In genomic region chr19:18282788-18283141, GRCh38 we compare ENCODE assay signal across 1 cellular context.
TF ChIP-seq lines count a peak whose summit lies in the region.

No MANE protein-coding gene starts in this region.

TF ChIP-seq in HepG2, 621 proteins besides CTCF, POLR2A, EP300 and RAD21 (continues in another document):
- TF ChIP-seq SOX13 (IDR thresholded peaks at IDR 0.05), result no peak
- peak in 1 of 2 experiments; percentile 49; a peak in 2 of 4 replicates for TF ChIP-seq SOX13 (CRISPR knock-in tag; conservative IDR thresholded peaks at IDR 0.05 in 1 of 2, IDR thresholded peaks at IDR 0.05 in 1 of 2)
- no peak for TF ChIP-seq ZNF572 (CRISPR knock-in tag; IDR thresholded peaks at IDR 0.05)
- TF ChIP-seq GABPA (IDR thresholded peaks at IDR 0.05; ENCODE audit: low read depth, low read length), result no peak
- TF ChIP-seq GABPA (CRISPR knock-in tag; IDR thresholded peaks at IDR 0.05; ENCODE audit: low read depth), result 0 out of 2 replicates have a peak, but pooled peaks have one; percentile 13
- TF ChIP-seq ZNF337 (CRISPR knock-in tag; IDR thresholded peaks at IDR 0.05; ENCODE audit: borderline replicate concordance, low read depth), result no peak
- peak; percentile 78; the same call in 1 of the 2 replicates for TF ChIP-seq RCOR2 (CRISPR knock-in tag; IDR thresholded peaks at IDR 0.05)
- TF ChIP-seq ZBTB42 (CRISPR knock-in tag; IDR thresholded peaks at IDR 0.05), result 0 out of 2 replicates have a peak, but pooled peaks have one; percentile 17
- peak; percentile 72 for TF ChIP-seq PITX1 (CRISPR knock-in tag; IDR thresholded peaks at IDR 0.05)
- peak; percentile 95 for TF ChIP-seq ZMYM2 (CRISPR knock-in tag; IDR thresholded peaks at IDR 0.05)
- TF ChIP-seq BCLAF1 (IDR thresholded peaks at IDR 0.05), result no peak
- TF ChIP-seq THRA (CRISPR knock-in tag; IDR thresholded peaks at IDR 0.05; ENCODE audit: borderline replicate concordance), result peak; percentile 16; the same call in 1 of the 2 replicates
- 0 out of 2 replicates have a peak, but pooled peaks have one; percentile 48 for TF ChIP-seq ZC3H13 (CRISPR knock-in tag; IDR thresholded peaks at IDR 0.05)
- TF ChIP-seq PCBP1 (IDR thresholded peaks at IDR 0.05; ENCODE audit: borderline replicate concordance, low read depth, low read length), result no peak
- TF ChIP-seq KDM6A (CRISPR knock-in tag; IDR thresholded peaks at IDR 0.05; ENCODE audit: low read depth), result peak; percentile 28; the same call in 1 of the 2 replicates
- peak; percentile 47 for TF ChIP-seq SKIL (CRISPR knock-in tag; IDR thresholded peaks at IDR 0.05; ENCODE audit: borderline replicate concordance)
- TF ChIP-seq HOXD1 (CRISPR knock-in tag; IDR thresholded peaks at IDR 0.05), result peak; percentile 98
- TF ChIP-seq ADNP (CRISPR knock-in tag; IDR thresholded peaks at IDR 0.05), result peak; percentile 63; the same call in 1 of the 2 replicates
- peak in 1 of 2 experiments; percentile 15; a peak in 1 of 4 replicates for TF ChIP-seq KLF16 (CRISPR knock-in tag; IDR thresholded peaks at IDR 0.05)
- peak; percentile 42; the same call in 1 of the 2 replicates for TF ChIP-seq SOX5 (CRISPR knock-in tag; IDR thresholded peaks at IDR 0.05; ENCODE audit: borderline replicate concordance)
- TF ChIP-seq GFI1 (CRISPR knock-in tag; IDR thresholded peaks at IDR 0.05; ENCODE audit: borderline replicate concordance), result 0 out of 2 replicates have a peak, but pooled peaks have one; percentile 31
- peak; percentile 63; the same call in 1 of the 2 replicates for TF ChIP-seq ZNF614 (CRISPR knock-in tag; IDR thresholded peaks at IDR 0.05; ENCODE audit: borderline replicate concordance)
- TF ChIP-seq SALL1 (CRISPR knock-in tag; IDR thresholded peaks at IDR 0.05), result 0 out of 2 replicates have a peak, but pooled peaks have one; percentile 30
- no peak for TF ChIP-seq LRRFIP1 (CRISPR knock-in tag; conservative IDR thresholded peaks at IDR 0.05)
- TF ChIP-seq ESRRA (CRISPR knock-in tag; IDR thresholded peaks at IDR 0.05; ENCODE audit: low read depth), result no peak
- peak; percentile 54; the same call in 1 of the 2 replicates for TF ChIP-seq ZNF205 (CRISPR knock-in tag; IDR thresholded peaks at IDR 0.05)
- TF ChIP-seq ZNF414 (CRISPR knock-in tag; IDR thresholded peaks at IDR 0.05), result no peak
- peak; percentile 54; the same call in 1 of the 2 replicates for TF ChIP-seq RXRB (CRISPR knock-in tag; IDR thresholded peaks at IDR 0.05; ENCODE audit: borderline replicate concordance)
- no peak for TF ChIP-seq CENPX (CRISPR knock-in tag; IDR thresholded peaks at IDR 0.05)
- TF ChIP-seq RARA (CRISPR knock-in tag; IDR thresholded peaks at IDR 0.05), result peak; percentile 72
- peak; percentile 56 for TF ChIP-seq HNF4G (IDR thresholded peaks at IDR 0.05; ENCODE audit: borderline replicate concordance, low read depth, low read length)
- no peak; the same call in 1 of the 2 replicates for TF ChIP-seq HNF4G (CRISPR knock-in tag; IDR thresholded peaks at IDR 0.05; ENCODE audit: borderline replicate concordance, low read depth)
- TF ChIP-seq ZNF350 (CRISPR knock-in tag; IDR thresholded peaks at IDR 0.05; ENCODE audit: borderline replicate concordance, low read depth), result 0 out of 2 replicates have a peak, but pooled peaks have one; percentile 2
- 0 out of 2 replicates have a peak, but pooled peaks have one; percentile 30 for TF ChIP-seq ZBTB20 (CRISPR knock-in tag; IDR thresholded peaks at IDR 0.05; ENCODE audit: borderline replicate concordance, low read depth)
- peak; percentile 73 for TF ChIP-seq MAX (IDR thresholded peaks at IDR 0.05)
- TF ChIP-seq ZBTB39 (CRISPR knock-in tag; IDR thresholded peaks at IDR 0.05), result 0 out of 2 replicates have a peak, but pooled peaks have one; percentile 5
- TF ChIP-seq ZNF589 (CRISPR knock-in tag; conservative IDR thresholded peaks at IDR 0.05), result 0 out of 2 replicates have a peak, but pooled peaks have one; percentile 60
- peak; percentile 52; the same call in 1 of the 2 replicates for TF ChIP-seq ZBTB38 (CRISPR knock-in tag; IDR thresholded peaks at IDR 0.05)
- TF ChIP-seq KMT2B (CRISPR knock-in tag; IDR thresholded peaks at IDR 0.05), result no peak
- peak; percentile 53; the same call in 1 of the 2 replicates for TF ChIP-seq TFDP1 (CRISPR knock-in tag; IDR thresholded peaks at IDR 0.05; ENCODE audit: borderline replicate concordance)
- peak; percentile 91 for TF ChIP-seq KDM1A (CRISPR knock-in tag; IDR thresholded peaks at IDR 0.05)
- TF ChIP-seq NCOA2 (CRISPR knock-in tag; IDR thresholded peaks at IDR 0.05), result peak; percentile 42; the same call in 1 of the 2 replicates
- TF ChIP-seq CBX1 (IDR thresholded peaks at IDR 0.05; ENCODE audit: low read depth), result peak; percentile 44
- TF ChIP-seq DRAP1 (CRISPR knock-in tag; IDR thresholded peaks at IDR 0.05), result 0 out of 2 replicates have a peak, but pooled peaks have one; percentile 20
- 0 out of 2 replicates have a peak, but pooled peaks have one; percentile 33 for TF ChIP-seq ATF3 (CRISPR knock-in tag; IDR thresholded peaks at IDR 0.05)
- 0 out of 2 replicates have a peak, but pooled peaks have one; percentile 17 for TF ChIP-seq ZNF792 (CRISPR knock-in tag; IDR thresholded peaks at IDR 0.05)
- TF ChIP-seq STAG1 (CRISPR knock-in tag; IDR thresholded peaks at IDR 0.05), result 0 out of 2 replicates have a peak, but pooled peaks have one; percentile 12
- TF ChIP-seq FOXA1 (IDR thresholded peaks at IDR 0.05), result no peak
- TF ChIP-seq FOXA1 (CRISPR knock-in tag; IDR thresholded peaks at IDR 0.05), result peak; percentile 6; the same call in 1 of the 2 replicates
- TF ChIP-seq HNF4A (CRISPR knock-in tag; IDR thresholded peaks at IDR 0.05), result peak; percentile 81
- TF ChIP-seq PATZ1 (CRISPR knock-in tag; IDR thresholded peaks at IDR 0.05), result peak; percentile 60
